Comparison of ENCODE assay signal across 23 cellular contexts in genomic region chr2:209648714-209649113, GRCh38.
DNase-seq lines count a peak whose midpoint lies in the region; ATAC-seq and TF ChIP-seq lines count a peak whose summit lies in the region.
"Had no signal": no experiment of that assay in that cellular context is flagged by ENCODE, and none has a peak within 500 bp of the region (broad histone marks: within the 10 kb centered on the region; RNA-seq: fewer than 3 reads in every experiment).

No MANE protein-coding gene starts in this region.

- POLR2A ChIA-PET in MCF 10A (lab: Yijun Ruan, JAX), result no interaction called here
- POLR2A ChIA-PET in SK-N-SH (lab: Yijun Ruan, JAX), result no interaction called here

- H3K27me3 ChIP-seq in mammary epithelial cell (ENCODE audit: insufficient read depth, low read length) (no peaks in the 10 kb centered on the region), SK-N-SH (ENCODE audit: insufficient read depth) (no peaks in the 10 kb centered on the region)
- H3K27me3 ChIP-seq: hepatocyte had no signal

- DNase-seq in MCF 10A (ENCODE audit: unreplicated experiment), result peak; percentile 30
- DNase-seq in mammary epithelial cell, result no peak
- no peak for DNase-seq in SK-N-SH
- DNase-seq in fibroblast of the aortic adventitia (ENCODE audit: low read depth), result peak; percentile 68
- DNase-seq in H4 (ENCODE audit: low spot score), result no peak
- no peak for DNase-seq in NCI-H774 (lab: John Stamatoyannopoulos, UW)
- DNase-seq: activated CD4-positive, alpha-beta T cell treated with anti-CD3 and anti-CD28 coated beads, Interleukin-2, amount 50 U/mL, for 1 hour; activated naive CD4-positive, alpha-beta T cell treated with anti-CD3 and anti-CD28 coated beads for 36 hours; CD4-positive, alpha-beta memory T cell; dermis blood vessel endothelial cell; erythroblast; kidney glomerular epithelial cell; NCI-H1092; NCI-H2081 treated with DMSO at 0.1 percent for 48 hours; NCI-H524; stimulated activated CD4-positive, alpha-beta T cell treated with anti-CD3 and anti-CD28 coated beads, Interleukin-15, amount 100 ng/mL, for 24 hours; stimulated activated naive B cell treated with anti-CD40 and anti-IgM and Interleukin-4, amounts not matched to agents 10 μg/mL and 1 μg/mL and 100 μg/mL, for 72 hours had no signal

- H3K9me3 ChIP-seq in mammary epithelial cell (replicated peaks; ENCODE audit: insufficient read depth, low read length), result no peaks in the 10 kb centered on the region
- no peaks in the 10 kb centered on the region for H3K9me3 ChIP-seq in SK-N-SH

- H3K4me1 Mint-ChIP-seq in MCF 10A (ENCODE audit: insufficient read depth, unreplicated experiment), result no peaks in the 10 kb centered on the region
- H3K4me1 Mint-ChIP-seq: CD4-positive, alpha-beta memory T cell; stimulated activated naive B cell treated with anti-CD40 and anti-IgM and Interleukin-4, amounts not matched to agents 10 μg/mL and 1 μg/mL and 100 μg/mL, for 72 hours had no signal

- H3K4me2 ChIP-seq in mammary epithelial cell (ENCODE audit: insufficient read depth, low read depth, low read length) (no peak overlapping the region), SK-N-SH (no peak overlapping the region)
- H3K4me2 ChIP-seq: hepatocyte had no signal

- 66% methylated on average over 3 of the region's 3 CpGs for WGBS in mammary epithelial cell (ENCODE audit: low coverage, missing lambda C conversion rate)
- WGBS in SK-N-SH (ENCODE audit: low lambda C conversion rate), result 80% methylated on average over 3 of the region's 3 CpGs

- no peak overlapping the region for H3K4me3 Mint-ChIP-seq in MCF 10A (ENCODE audit: unreplicated experiment)
- H3K4me3 Mint-ChIP-seq: activated naive CD4-positive, alpha-beta T cell treated with anti-CD3 and anti-CD28 coated beads for 36 hours; brain; CD4-positive, alpha-beta memory T cell; stimulated activated naive B cell treated with anti-CD40 and anti-IgM and Interleukin-4, amounts not matched to agents 10 μg/mL and 1 μg/mL and 100 μg/mL, for 72 hours had no signal

- H2AFZ ChIP-seq in mammary epithelial cell (ENCODE audit: low read depth, low read length) (no peak overlapping the region), SK-N-SH (ENCODE audit: low read depth) (no peak overlapping the region)
- H2AFZ ChIP-seq: hepatocyte had no signal

- dilution Hi-C loops in mammary epithelial cell (cut with HindIII; ENCODE audit: low sequenced_read_pairs), result no loop called here

- H3K36me3 ChIP-seq in mammary epithelial cell (ENCODE audit: insufficient read depth, low read length) (peaks cover 2% of the 10 kb centered on the region), SK-N-SH (replicated peaks in 1 of 2; ENCODE audit: control insufficient read depth in 1 of 2, insufficient read depth in 2 of 2, low read length in 1 of 2) (peaks cover 0 to 7% of the 10 kb centered on the region in 2 experiments)

- no peak for TF ChIP-seq RAD21 in SK-N-SH (IDR thresholded peaks at IDR 0.05; ENCODE audit: low read length)

- no peaks in the 10 kb centered on the region for H3F3A ChIP-seq in SK-N-SH (replicated peaks; ENCODE audit: insufficient read depth)

- H4K20me1 ChIP-seq in mammary epithelial cell (ENCODE audit: insufficient read depth, low read length) (no peaks in the 10 kb centered on the region), SK-N-SH (ENCODE audit: insufficient read depth) (no peaks in the 10 kb centered on the region)

- H3K9me2 ChIP-seq in SK-N-SH, result no peaks in the 10 kb centered on the region

- no peak for TF ChIP-seq CTCF in MCF 10A (IDR thresholded peaks at IDR 0.05; ENCODE audit: unreplicated experiment)
- TF ChIP-seq CTCF in mammary epithelial cell (conservative IDR thresholded peaks at IDR 0.05 in 1 of 2, IDR thresholded peaks at IDR 0.05 in 1 of 2; ENCODE audit: extremely low read depth in 1 of 2, insufficient read depth in 1 of 2, low read depth in 1 of 2, low read length in 2 of 2), result no peak
- TF ChIP-seq CTCF in SK-N-SH (IDR thresholded peaks at IDR 0.05), result no peak
- TF ChIP-seq CTCF in fibroblast of the aortic adventitia (IDR thresholded peaks at IDR 0.05; ENCODE audit: insufficient read depth, low read length), result no peak

- in situ Hi-C loops in mammary epithelial cell (cut with MboI; ENCODE audit: low sequenced_read_pairs in 2 of 2), result no loop called here

- H3K79me2 ChIP-seq in mammary epithelial cell (ENCODE audit: insufficient read depth, low read length), result no peaks in the 10 kb centered on the region
- H3K79me2 ChIP-seq in SK-N-SH (ENCODE audit: insufficient read depth), result no peaks in the 10 kb centered on the region
- H3K79me2 ChIP-seq: hepatocyte had no signal

- H3K9me3 Mint-ChIP-seq in MCF 10A (ENCODE audit: unreplicated experiment), result no peaks in the 10 kb centered on the region
- H3K9me3 Mint-ChIP-seq: activated naive CD4-positive, alpha-beta T cell treated with anti-CD3 and anti-CD28 coated beads for 36 hours had no signal

- no peak for ATAC-seq in HG02642 (IDR thresholded peaks at IDR 0.05; ENCODE audit: poor library complexity, unreplicated experiment)
- no peak for ATAC-seq in HG02840 (IDR thresholded peaks at IDR 0.05; ENCODE audit: low FRiP score, unreplicated experiment)
- ATAC-seq: K562; stimulated activated naive B cell treated with anti-CD40 and anti-IgM and Interleukin-4, amounts not matched to agents 10 μg/mL and 1 μg/mL and 100 μg/mL, for 72 hours had no signal

- H3K27ac ChIP-seq in mammary epithelial cell (ENCODE audit: insufficient read depth, low read depth, low read length), result no peak overlapping the region
- no peak overlapping the region for H3K27ac ChIP-seq in SK-N-SH (ENCODE audit: low read depth in 2 of 2, low read length in 1 of 2)
- H3K27ac ChIP-seq: 22Rv1, hepatocyte had no signal

- CTCF ChIA-PET in MCF 10A (lab: Yijun Ruan, JAX) (no interaction called here), mammary epithelial cell (lab: Charles Lee; ENCODE audit: low non-redundant PET) (no interaction called here), SK-N-SH (lab: Yijun Ruan, JAX) (interaction anchor here (1.0 kb wide), 1 partner anchor 9 kb away, joined by 3 read pairs; no protein-coding TSS in a partner anchor)

- no TSS peak for BruUV-seq in MCF 10A (replicated peaks; lab: Mats Ljungman, UMichigan)
- no TSS peak for BruUV-seq in mammary epithelial cell (replicated peaks; lab: Mats Ljungman, UMichigan)

- H3K9ac ChIP-seq in mammary epithelial cell (ENCODE audit: insufficient read depth, low read length) (no peak overlapping the region), SK-N-SH (no peak overlapping the region)

- H3K4me3 ChIP-seq in mammary epithelial cell (replicated peaks in 1 of 3; ENCODE audit: insufficient read depth in 1 of 3, low read depth in 2 of 3, low read length in 3 of 3) (no peak overlapping the region), SK-N-SH (ENCODE audit: low read depth in 2 of 2, low read length in 1 of 2) (no peak overlapping the region), fibroblast of the aortic adventitia (ENCODE audit: low read depth, low read length) (no peak overlapping the region)
- H3K4me3 ChIP-seq: hepatocyte, K562 had no signal

- H3K4me1 ChIP-seq in mammary epithelial cell (ENCODE audit: insufficient read depth, low read length) (no peaks in the 10 kb centered on the region), SK-N-SH (ENCODE audit: control insufficient read depth in 1 of 2, insufficient read depth in 2 of 2, low read depth in 1 of 2, low read length in 1 of 2) (no peaks in the 10 kb centered on the region; a peak in 1 of 4 replicates)

- intact Hi-C loops in MCF 10A (cut with micrococcal nuclease), result no loop called here
- intact Hi-C loops in mammary epithelial cell (cut with micrococcal nuclease), result no loop called here

- H3K27ac Mint-ChIP-seq in MCF 10A (ENCODE audit: low read depth, unreplicated experiment), result no peak overlapping the region
- H3K27ac Mint-ChIP-seq: activated naive CD4-positive, alpha-beta T cell treated with anti-CD3 and anti-CD28 coated beads for 36 hours; CD4-positive, alpha-beta memory T cell; stimulated activated naive B cell treated with anti-CD40 and anti-IgM and Interleukin-4, amounts not matched to agents 10 μg/mL and 1 μg/mL and 100 μg/mL, for 72 hours had no signal

- TF ChIP-seq EP300 in SK-N-SH (IDR thresholded peaks at IDR 0.05; ENCODE audit: borderline replicate concordance in 1 of 2, low read depth in 1 of 2, low read length in 1 of 2), result 0 out of 4 replicates have a peak, but pooled peaks of 1 of the 2 experiments have one; percentile 21

- no peaks in the 10 kb centered on the region for H3K27me3 Mint-ChIP-seq in MCF 10A (ENCODE audit: insufficient read depth, unreplicated experiment)
- H3K27me3 Mint-ChIP-seq: CD4-positive, alpha-beta memory T cell; stimulated activated naive B cell treated with anti-CD40 and anti-IgM and Interleukin-4, amounts not matched to agents 10 μg/mL and 1 μg/mL and 100 μg/mL, for 72 hours had no signal

- H3K36me3 Mint-ChIP-seq in MCF 10A (ENCODE audit: insufficient read depth, unreplicated experiment), result peaks cover 6% of the 10 kb centered on the region
- H3K36me3 Mint-ChIP-seq: CD4-positive, alpha-beta memory T cell had no signal

TF ChIP-seq in SK-N-SH, 30 proteins besides CTCF, POLR2A, EP300 and RAD21 (continues in another document):
- TF ChIP-seq TEAD4 (IDR thresholded peaks at IDR 0.05; ENCODE audit: borderline replicate concordance, insufficient read depth) (0 out of 2 replicates have a peak, but pooled peaks have one; percentile 35), TCF12 (IDR thresholded peaks at IDR 0.05) (peak; percentile 45; the same call in 1 of the 2 replicates), NRF1 (IDR thresholded peaks at IDR 0.05; ENCODE audit: low read depth, low read length) (no peak), MAX (IDR thresholded peaks at IDR 0.05; ENCODE audit: low read depth) (no peak), FOSL2 (IDR thresholded peaks at IDR 0.05; ENCODE audit: borderline replicate concordance, low read depth) (no peak)

Comparison
In these comparisons a context has a peak if more than half of its experiments do, and no peak if none do; other contexts are left out.
1. DNase-seq: peak in MCF 10A (single experiment) and fibroblast of the aortic adventitia (single experiment); none in mammary epithelial cell (single experiment), SK-N-SH (single experiment), H4 (single experiment) and NCI-H774 (single experiment).